ENCODE assay signal across 8 cellular contexts in the genomic region with DNA sequence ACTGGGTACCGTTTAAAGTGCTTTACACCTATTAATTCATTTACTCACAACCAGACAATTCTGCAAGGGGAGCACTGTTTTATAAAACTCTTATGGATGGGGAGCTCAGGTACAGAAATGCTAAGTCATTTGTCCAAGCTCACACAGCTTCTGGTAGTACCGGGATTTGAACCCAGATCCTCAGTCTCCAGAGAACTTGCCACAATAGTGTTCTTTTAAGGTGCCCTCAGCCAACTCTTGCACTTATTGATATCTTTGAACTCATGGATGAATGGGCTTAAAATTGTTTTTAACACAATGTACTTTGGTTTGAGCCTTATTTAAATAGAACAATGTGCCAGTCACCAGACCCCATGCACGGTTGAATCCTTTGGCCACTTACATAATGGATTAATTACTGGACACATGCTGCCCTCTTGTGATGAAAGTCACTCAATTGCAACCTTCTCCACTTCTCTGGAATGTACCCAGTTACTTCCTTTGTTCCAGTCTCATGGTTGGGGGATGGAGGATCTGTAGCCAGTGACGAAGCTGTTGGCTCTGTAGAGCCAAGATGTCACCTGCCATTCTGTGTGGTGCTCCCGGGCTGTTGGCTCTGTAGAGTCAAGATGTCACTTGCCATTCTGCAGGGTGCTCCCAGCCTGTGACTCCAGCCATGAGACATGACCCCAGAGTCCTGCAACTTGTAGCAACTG.
DNase-seq lines count a peak whose midpoint lies in the region; TF ChIP-seq lines count a peak whose summit lies in the region.

No MANE protein-coding gene starts in this region.

- peaks cover 10% of the 10 kb centered on the region for H3K36me3 ChIP-seq in SU-DHL-6 (ENCODE audit: low read length)

- no peak overlapping the region for H3K4me3 ChIP-seq in SU-DHL-6 (ENCODE audit: insufficient read depth, low read length, poor library complexity, severe bottlenecking)
- no peak overlapping the region for H3K4me3 ChIP-seq in fibroblast of the aortic adventitia (ENCODE audit: low read depth, low read length)

- no peaks in the 10 kb centered on the region for H3K27me3 Mint-ChIP-seq in neural crest cell (ENCODE audit: low read depth)
- no peaks in the 10 kb centered on the region for H3K27me3 Mint-ChIP-seq in activated T-cell treated with anti-CD3 and anti-CD28 coated beads, Interleukin-2, amount 50 U/mL, for 24 hours

- H3K9ac ChIP-seq in SU-DHL-6 (ENCODE audit: low read length), result no peak overlapping the region

- H3K9me3 Mint-ChIP-seq in neural crest cell, result peaks cover 8% of the 10 kb centered on the region
- peaks cover 4% of the 10 kb centered on the region for H3K9me3 Mint-ChIP-seq in activated T-cell treated with anti-CD3 and anti-CD28 coated beads, Interleukin-2, amount 50 U/mL, for 24 hours

- DNase-seq in Daoy (ENCODE audit: low read depth) (peak; percentile 75), LHCN-M2 (ENCODE audit: low read depth) (peak; percentile 93), fibroblast of the aortic adventitia (ENCODE audit: low read depth) (peak; percentile 90), neural crest cell (ENCODE audit: low read depth, low spot score) (no peak), DMS79 (lab: John Stamatoyannopoulos, UW) (no peak)
- DNase-seq in activated naive CD4-positive, alpha-beta T cell treated with anti-CD3 and anti-CD28 coated beads, Interleukin-2, amount 50 U/mL, for 16 hours, result no peak
- no peak for DNase-seq in activated T-cell treated with anti-CD3 and anti-CD28 coated beads, Interleukin-2, amount 50 U/mL, for 24 hours

- H3K79me2 ChIP-seq in SU-DHL-6 (ENCODE audit: insufficient read depth, low read length), result no peaks in the 10 kb centered on the region

- H3K36me3 Mint-ChIP-seq in neural crest cell (ENCODE audit: low read depth), result peaks cover 14% of the 10 kb centered on the region
- H3K36me3 Mint-ChIP-seq in activated T-cell treated with anti-CD3 and anti-CD28 coated beads, Interleukin-2, amount 50 U/mL, for 24 hours (ENCODE audit: low read depth), result no peaks in the 10 kb centered on the region

- no peaks in the 10 kb centered on the region for H3K4me1 Mint-ChIP-seq in neural crest cell
- no peaks in the 10 kb centered on the region for H3K4me1 Mint-ChIP-seq in activated T-cell treated with anti-CD3 and anti-CD28 coated beads, Interleukin-2, amount 50 U/mL, for 24 hours (ENCODE audit: low read depth)

- H3K9me3 ChIP-seq in SU-DHL-6 (ENCODE audit: insufficient read depth, low read length), result peaks cover 11% of the 10 kb centered on the region; the same call in 1 of the 2 replicates

- H3K27ac Mint-ChIP-seq in neural crest cell (ENCODE audit: unreplicated experiment), result no peak overlapping the region
- H3K27ac Mint-ChIP-seq in activated T-cell treated with anti-CD3 and anti-CD28 coated beads, Interleukin-2, amount 50 U/mL, for 24 hours, result no peak overlapping the region

- H3K27me3 ChIP-seq in SU-DHL-6 (ENCODE audit: low read length), result no peaks in the 10 kb centered on the region

- no peak overlapping the region for H3K4me2 ChIP-seq in SU-DHL-6 (ENCODE audit: low read depth, low read length, poor library complexity, severe bottlenecking)

- peaks cover 5% of the 10 kb centered on the region; the same call in 1 of the 2 replicates for H3F3A ChIP-seq in SU-DHL-6 (ENCODE audit: insufficient read depth)

- H3K9me2 ChIP-seq in SU-DHL-6 (replicated peaks; ENCODE audit: insufficient read depth, low read length), result no peaks in the 10 kb centered on the region

- no peak overlapping the region for H3K27ac ChIP-seq in SU-DHL-6 (ENCODE audit: low read depth, low read length)

- TF ChIP-seq CTCF in SU-DHL-6 (IDR thresholded peaks at IDR 0.05; ENCODE audit: insufficient read depth, low read length, poor library complexity, severe bottlenecking) (peak; percentile 20), fibroblast of the aortic adventitia (IDR thresholded peaks at IDR 0.05; ENCODE audit: insufficient read depth, low read length) (peak; percentile 52), neural crest cell (conservative IDR thresholded peaks at IDR 0.05) (peak; percentile 66)

- H3K4me3 Mint-ChIP-seq in neural crest cell, result no peak overlapping the region
- no peak overlapping the region for H3K4me3 Mint-ChIP-seq in activated T-cell treated with anti-CD3 and anti-CD28 coated beads, Interleukin-2, amount 50 U/mL, for 24 hours

- no peaks in the 10 kb centered on the region for H4K20me1 ChIP-seq in SU-DHL-6 (ENCODE audit: low read depth, low read length)

- no peak overlapping the region for H2AFZ ChIP-seq in SU-DHL-6 (ENCODE audit: low read depth, low read length, severe bottlenecking)

Comparison
In these comparisons a context has a peak if more than half of its experiments do, and no peak if none do; other contexts are left out.
1. DNase-seq: peak in Daoy (single experiment), LHCN-M2 (single experiment) and fibroblast of the aortic adventitia (single experiment); none in neural crest cell (single experiment), activated naive CD4-positive, alpha-beta T cell treated with anti-CD3 and anti-CD28 coated beads, Interleukin-2, amount 50 U/mL, for 16 hours (single experiment), DMS79 (single experiment) and activated T-cell treated with anti-CD3 and anti-CD28 coated beads, Interleukin-2, amount 50 U/mL, for 24 hours (single experiment).
2. Peak in every context shown above with its lines, with median percentiles within 50 percentile points of each other: CTCF ChIP-seq.